In genomic region chr11:75328426-75329277, GRCh38 we compare ENCODE assay signal across 8 cellular contexts. TPM values are rescaled to one million over a fixed set of nuclear protein-coding genes. Genes with fewer than 3 reads are reported as not detected.
DNase-seq lines count a peak whose midpoint lies in the region; ATAC-seq and TF ChIP-seq lines count a peak whose summit lies in the region.

No MANE protein-coding gene starts in this region.

- no peaks in the 10 kb centered on the region for H3K36me3 ChIP-seq in testis (ENCODE audit: low read depth, missing control alignments)

- H3K4me3 ChIP-seq in testis = no peak overlapping the region

- peak overlapping the region in 1 of 2 donors; percentile 24 for H3K27ac ChIP-seq in testis

- 40 to 43% methylated on average over 8 to 9 of the region's 9 CpGs for WGBS in testis, 2 donors

- no peak for TF ChIP-seq POLR2A in testis (IDR thresholded peaks at IDR 0.05)

- H3K27me3 ChIP-seq in testis = no peaks in the 10 kb centered on the region

- intact Hi-C loops in testis (cut with DNase I; ENCODE audit: low total_unique reads) = no loop called here

- H3K9me3 ChIP-seq in testis = no peaks in the 10 kb centered on the region

- peak; percentile 100 for DNase-seq in DMS53 (lab: John Stamatoyannopoulos, UW)
- peak; percentile 83 for DNase-seq in NCI-H748 (lab: John Stamatoyannopoulos, UW; ENCODE audit: unreplicated experiment)
- peak; percentile 41 for DNase-seq in activated CD8-positive, alpha-beta memory T cell treated with anti-CD3 and anti-CD28 coated beads, Interleukin-2, amount 50 U/mL, for 4 hours
- DNase-seq in epidermal melanocyte (ENCODE audit: insufficient read length, low spot score) = peak; percentile 76
- DNase-seq in mucosa of gallbladder (ENCODE audit: low spot score) = peak; percentile 74
- DNase-seq in testis = peak; percentile 74

- H3K4me1 ChIP-seq in testis = peaks cover 31% of the 10 kb centered on the region

- TF ChIP-seq CTCF in testis (IDR thresholded peaks at IDR 0.05) = peak in 2 of 3 experiments; percentile 50 to 54

- ATAC-seq in HG02759 (IDR thresholded peaks at IDR 0.05; ENCODE audit: unreplicated experiment) (peak; percentile 58), GM18858 (IDR thresholded peaks at IDR 0.05; ENCODE audit: unreplicated experiment) (no peak)

RNA-seq across cellular contexts. Expression of gene ARRB1, which starts 22.8 kb away (rescaled TPM):
- 57.7 TPM for total RNA-seq in mucosa of gallbladder
- total RNA-seq in testis = 1 to 10 TPM; 8.4 to 8.5 TPM
- 9.8 TPM for polyA plus RNA-seq in testis (ENCODE audit: insufficient read depth, low read depth, low replicate concordance)

Comparison
In these comparisons a context has a peak if more than half of its experiments do, and no peak if none do; other contexts are left out.
1. DNase-seq: peak in every context shown above with its lines; median percentile 100 in DMS53; 83 in NCI-H748; 76 in epidermal melanocyte; 74 in mucosa of gallbladder; 74 in testis; 41 in activated CD8-positive, alpha-beta memory T cell treated with anti-CD3 and anti-CD28 coated beads, Interleukin-2, amount 50 U/mL, for 4 hours.